In the genomic region with DNA sequence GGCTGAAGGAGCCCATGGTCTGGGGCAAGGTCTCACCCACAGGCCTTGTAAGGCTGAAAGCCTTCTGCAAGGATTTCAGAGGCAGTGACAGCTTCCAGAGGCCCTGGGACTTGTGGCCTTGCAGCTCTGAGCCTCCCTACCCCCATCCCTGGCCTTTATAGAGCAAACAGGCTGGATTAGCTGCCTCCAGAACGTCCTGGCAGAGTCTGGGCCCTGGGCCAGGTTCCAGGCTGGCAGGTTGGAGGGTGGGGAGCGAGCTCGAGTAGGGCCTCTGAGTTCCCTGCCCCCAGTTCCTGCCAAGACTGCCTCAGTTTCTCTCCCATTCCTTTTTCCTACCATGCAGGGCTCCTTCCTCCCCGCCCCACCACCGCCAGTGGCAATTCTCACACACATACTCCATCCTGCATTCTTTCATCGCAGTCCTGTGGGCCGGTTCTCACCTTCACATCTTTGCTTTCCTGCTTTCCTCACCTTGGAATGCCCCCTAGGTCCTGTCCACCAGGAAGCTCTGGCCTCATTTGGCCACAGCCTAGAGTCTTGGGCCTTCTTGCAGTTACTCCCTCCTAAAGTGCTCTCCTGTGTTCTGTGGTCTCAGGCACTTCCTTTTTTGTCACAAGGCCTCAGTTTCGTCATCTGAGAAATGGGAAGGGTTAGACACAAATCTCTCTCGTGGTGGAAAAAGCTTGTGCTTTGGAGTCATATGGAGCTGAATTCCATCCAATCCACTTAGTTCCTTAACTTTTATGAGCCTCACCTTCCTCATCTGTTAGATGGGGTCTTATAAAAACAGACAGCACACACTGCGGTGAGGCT, we compare ENCODE assay signal across 11 cellular contexts. TPM values are rescaled to one million over a fixed set of nuclear protein-coding genes. Genes with fewer than 3 reads are reported as not detected.
DNase-seq lines count a peak whose midpoint lies in the region; ATAC-seq and TF ChIP-seq lines count a peak whose summit lies in the region.
"Had no signal": no experiment of that assay in that cellular context is flagged by ENCODE, and none has a peak within 500 bp of the region (broad histone marks: within the 10 kb centered on the region; RNA-seq: fewer than 3 reads in every experiment).

No MANE protein-coding gene starts in this region.

- H3K27me3 Mint-ChIP-seq in stimulated activated memory B cell treated with anti-CD40 and anti-IgM and Interleukin-4, amounts not matched to agents 10 μg/mL and 1 μg/mL and 100 μg/mL, for 72 hours: peaks cover 9% of the 10 kb centered on the region

- DNase-seq in SKM-1 treated with dmso at 0.1 percent for 144 hours (lab: John Stamatoyannopoulos, UW; ENCODE audit: unreplicated experiment): peak; percentile 14
- DNase-seq in SKM-1 (lab: John Stamatoyannopoulos, UW; ENCODE audit: unreplicated experiment): no peak
- DNase-seq in PC-9: peak in 1 of 2 experiments; percentile 38
- peak; percentile 58 for DNase-seq in left cardiac atrium
- DNase-seq in SK-N-DZ (ENCODE audit: low spot score): no peak
- DNase-seq in stimulated activated CD8-positive, alpha-beta memory T cell treated with anti-CD3 and anti-CD28 coated beads, Interleukin-4, amount 100 ng/mL, for 48 hours: no peak
- DNase-seq in Ammon's horn (ENCODE audit: low spot score): no peak
- DNase-seq: activated T-cell treated with anti-CD3 and anti-CD28 coated beads, Interleukin-2, amount 50 U/mL, for 4 hours; glutamatergic neuron had no signal

- no peak for TF ChIP-seq CTCF in PC-9 (conservative IDR thresholded peaks at IDR 0.05)

- peaks cover 22% of the 10 kb centered on the region for H3F3A ChIP-seq in PC-9 (ENCODE audit: insufficient read depth, low read depth)

- peaks cover 37% of the 10 kb centered on the region for H3K4me1 ChIP-seq in PC-9 (replicated peaks; ENCODE audit: insufficient read depth)

- H3K4me2 ChIP-seq in PC-9: 0 out of 2 replicates have a peak overlapping the region, but pooled peaks have one; percentile 1

- no peaks in the 10 kb centered on the region for H3K36me3 ChIP-seq in PC-9 (ENCODE audit: low read depth)

- no peaks in the 10 kb centered on the region for H3K9me2 ChIP-seq in PC-9 (ENCODE audit: insufficient read depth)

- H3K79me2 ChIP-seq in PC-9 (ENCODE audit: low read depth): no peaks in the 10 kb centered on the region

- no peak overlapping the region for H3K4me3 Mint-ChIP-seq in stimulated activated memory B cell treated with anti-CD40 and anti-IgM and Interleukin-4, amounts not matched to agents 10 μg/mL and 1 μg/mL and 100 μg/mL, for 72 hours
- H3K4me3 Mint-ChIP-seq: activated T-cell treated with anti-CD3 and anti-CD28 coated beads, Interleukin-2, amount 50 U/mL, for 4 hours had no signal

- POLR2A ChIA-PET in PC-9 (lab: Charles Lee; ENCODE audit: unreplicated experiment): interaction anchor here (0.6 kb wide), 1 partner anchor 19 kb away, joined by 10 read pairs; no protein-coding TSS in a partner anchor

- BruUV-seq in PC-9 (replicated peaks; lab: Mats Ljungman, UMichigan): no TSS peak

- H4K20me1 ChIP-seq in PC-9 (ENCODE audit: insufficient read depth): no peaks in the 10 kb centered on the region

- intact Hi-C loops in PC-9 (cut with micrococcal nuclease; ENCODE audit: unreplicated experiment) (loop anchor here (5.0 kb wide), 1 partner anchor 87 kb away; no protein-coding TSS in a partner anchor), left cardiac atrium (cut with DNase I) (no loop called here)

- H3K4me3 ChIP-seq in PC-9: no peak overlapping the region

- no peaks in the 10 kb centered on the region for H3K27me3 ChIP-seq in PC-9 (ENCODE audit: insufficient read depth, low read depth)

- H3K36me3 Mint-ChIP-seq in stimulated activated memory B cell treated with anti-CD40 and anti-IgM and Interleukin-4, amounts not matched to agents 10 μg/mL and 1 μg/mL and 100 μg/mL, for 72 hours: no peaks in the 10 kb centered on the region

- ATAC-seq in left cardiac atrium: peak; percentile 12 to 28
- no peak for ATAC-seq in stimulated activated memory B cell treated with anti-CD40 and anti-IgM and Interleukin-4, amounts not matched to agents 10 μg/mL and 1 μg/mL and 100 μg/mL, for 72 hours
- ATAC-seq: activated T-cell treated with anti-CD3 and anti-CD28 coated beads, Interleukin-2, amount 50 U/mL, for 4 hours had no signal

- H2AFZ ChIP-seq in PC-9: no peak overlapping the region

- H3K27ac ChIP-seq in PC-9: no peak overlapping the region

- peaks cover 36% of the 10 kb centered on the region for H3K4me1 Mint-ChIP-seq in stimulated activated memory B cell treated with anti-CD40 and anti-IgM and Interleukin-4, amounts not matched to agents 10 μg/mL and 1 μg/mL and 100 μg/mL, for 72 hours

- H3K27ac Mint-ChIP-seq in stimulated activated memory B cell treated with anti-CD40 and anti-IgM and Interleukin-4, amounts not matched to agents 10 μg/mL and 1 μg/mL and 100 μg/mL, for 72 hours: peak overlapping the region; percentile 10

- no peaks in the 10 kb centered on the region for H3K9me3 Mint-ChIP-seq in stimulated activated memory B cell treated with anti-CD40 and anti-IgM and Interleukin-4, amounts not matched to agents 10 μg/mL and 1 μg/mL and 100 μg/mL, for 72 hours
- H3K9me3 Mint-ChIP-seq: activated T-cell treated with anti-CD3 and anti-CD28 coated beads, Interleukin-2, amount 50 U/mL, for 4 hours had no signal

- H3K9me3 ChIP-seq in PC-9 (ENCODE audit: insufficient read depth, low read depth): no peaks in the 10 kb centered on the region

- CTCF ChIA-PET in PC-9 (lab: Charles Lee): no interaction called here

RNA-seq across cellular contexts. Expression of a gene that starts 2.7 kb away (rescaled TPM):
- not detected in 2 replicates for total RNA-seq in PC-9 (2021)
- 100 to 1,000 TPM in 1 of 2 donors, 10 to 100 TPM in 1; 72.9 to 110 TPM for total RNA-seq in left cardiac atrium
- not detected in 2 replicates for polyA plus RNA-seq in SK-N-DZ (2014; cell fraction: cytosol; rRNA removed)
- polyA plus RNA-seq in SK-N-DZ (2014; cell fraction: nucleus; rRNA removed): 1.2 TPM in 1 of 2 replicates, not detected in the other
- total RNA-seq: NCI-H460 had no signal

RNA-seq across cellular contexts. Expression of a gene that starts 11.1 kb away (rescaled TPM):
- total RNA-seq in PC-9 (2021): not detected in 2 replicates
- 10 to 100 TPM; 11.0 to 24.5 TPM for total RNA-seq in left cardiac atrium
- 6.2 and 8.3 TPM in 2 replicates for polyA plus RNA-seq in SK-N-DZ (2014; cell fraction: cytosol; rRNA removed)
- polyA plus RNA-seq in SK-N-DZ (2014; cell fraction: nucleus; rRNA removed): 2.9 and 6.4 TPM in 2 replicates

RNA-seq across cellular contexts. Expression of a gene that starts 27.6 kb away (rescaled TPM):
- total RNA-seq in PC-9 (2021) (30.2 and 46.6 TPM in 2 replicates), left cardiac atrium (10 to 100 TPM; 35.3 to 41.4 TPM)
- polyA plus RNA-seq in SK-N-DZ (2014; cell fraction: cytosol; rRNA removed): 44.6 and 52.1 TPM in 2 replicates
- polyA plus RNA-seq in SK-N-DZ (2014; cell fraction: nucleus; rRNA removed): 413 and 419 TPM in 2 replicates

RNA-seq across cellular contexts. Expression of a gene that starts 33.4 kb away (rescaled TPM):
- total RNA-seq in PC-9 (2021): 78.3 TPM in 2 replicates
- total RNA-seq in left cardiac atrium: 10 to 100 TPM; 49.7 to 59.2 TPM
- 47.3 and 50.9 TPM in 2 replicates for polyA plus RNA-seq in SK-N-DZ (2014; cell fraction: cytosol; rRNA removed)
- 87.5 and 113 TPM in 2 replicates for polyA plus RNA-seq in SK-N-DZ (2014; cell fraction: nucleus; rRNA removed)

RNA-seq across cellular contexts. Expression of a gene that starts 57.8 kb away (rescaled TPM):
- total RNA-seq in PC-9 (2021) (84.6 and 87.4 TPM in 2 replicates), left cardiac atrium (10 to 100 TPM; 63.4 to 65.2 TPM)
- polyA plus RNA-seq in SK-N-DZ (2014; cell fraction: cytosol; rRNA removed): 35.8 and 40.7 TPM in 2 replicates
- 17.2 and 33.3 TPM in 2 replicates for polyA plus RNA-seq in SK-N-DZ (2014; cell fraction: nucleus; rRNA removed)

Comparison
In these comparisons a context has a peak if more than half of its experiments do, and no peak if none do; other contexts are left out.
1. DNase-seq: peak in SKM-1 treated with dmso at 0.1 percent for 144 hours (single experiment) and left cardiac atrium (single experiment); none in SKM-1 (single experiment), SK-N-DZ (single experiment), stimulated activated CD8-positive, alpha-beta memory T cell treated with anti-CD3 and anti-CD28 coated beads, Interleukin-4, amount 100 ng/mL, for 48 hours (single experiment) and Ammon's horn (single experiment).
2. RNA of a gene that starts 2.7 kb away (total RNA-seq): 72.9 to 110 TPM in left cardiac atrium; not detected in PC-9; every median in the first group is over 10 times any median in the second.
3. RNA of a gene that starts 11.1 kb away (total RNA-seq): 11.0 to 24.5 TPM in left cardiac atrium; not detected in PC-9; every median in the first group is over 10 times any median in the second.